In genomic region chr22:48559647-48560388, GRCh38 we compare ENCODE assay signal across 27 cellular contexts.
"Had no signal": no experiment of that assay in that cellular context is flagged by ENCODE, and none has a peak within 500 bp of the region (broad histone marks: within the 10 kb centered on the region; RNA-seq: fewer than 3 reads in every experiment).

No MANE protein-coding gene starts in this region.

- H3K9me3 ChIP-seq: ovary, psoas muscle, spleen, suprapubic skin, testis, tibial artery, transverse colon, upper lobe of left lung, vagina had no signal

- H3K27ac ChIP-seq: ovary, parathyroid adenoma, psoas muscle, skin epidermis, spleen, suprapubic skin, testis, tibial artery, transverse colon, upper lobe of left lung, vagina had no signal

- H3K4me3 ChIP-seq: ovary, psoas muscle, skin epidermis, smooth muscle cell, spleen, suprapubic skin, testis, tibial artery, transverse colon, upper lobe of left lung, vagina had no signal

- H3K4me2 ChIP-seq: smooth muscle cell had no signal

- H3K36me3 ChIP-seq: ovary, spleen, suprapubic skin, tibial artery, transverse colon, upper lobe of left lung, vagina had no signal

- H3K4me1 ChIP-seq: parathyroid adenoma, psoas muscle, spleen, suprapubic skin, testis, tibial artery, transverse colon, upper lobe of left lung, vagina had no signal

- H3K27me3 ChIP-seq: ovary, testis, transverse colon, upper lobe of left lung, vagina had no signal

- H2AFZ ChIP-seq: parathyroid adenoma had no signal

- DNase-seq: naive B cell; naive thymus-derived CD8-positive, alpha-beta T cell; nephron progenitor cell; occipital lobe; ovary; spleen; stimulated activated CD4-positive, alpha-beta T cell treated with anti-CD3 and anti-CD28 coated beads, Interleukin-12 subunit alpha, Interleukin-12 subunit beta, amount 100 ng/mL, for 4 hours; stimulated activated CD4-positive, alpha-beta T cell treated with anti-CD3 and anti-CD28 coated beads, Interleukin-1b, Interleukin-23, amount 100 ng/mL, for 48 hours; stimulated activated CD4-positive, alpha-beta T cell treated with anti-CD3 and anti-CD28 coated beads, Interleukin-4, amount 100 ng/mL, for 1 hour; stimulated activated CD4-positive, alpha-beta T cell treated with anti-CD3 and anti-CD28 coated beads, Interleukin-4, amount 100 ng/mL, for 4 hours; stimulated activated CD8-positive, alpha-beta memory T cell treated with anti-CD3 and anti-CD28 coated beads, Interleukin-4, amount 100 ng/mL, for 48 hours; stimulated activated naive CD4-positive, alpha-beta T cell; stimulated activated naive CD8-positive, alpha-beta T cell treated with anti-CD3 and anti-CD28 coated beads, Interleukin-15, amount 100 ng/mL, for 72 hours; stimulated activated naive CD8-positive, alpha-beta T cell treated with anti-CD3 and anti-CD28 coated beads, Interleukin-15, Interleukin-2, amounts not matched to agents 100 U/mL and 50 U/mL, for 24 hours; testis; tibial artery; transverse colon had no signal

- H3K9ac ChIP-seq: parathyroid adenoma had no signal

- ATAC-seq: naive thymus-derived CD8-positive, alpha-beta T cell; natural killer cell treated with Interleukin-12 subunit alpha and Interleukin-12 subunit beta and Interleukin-15 and Interleukin-18, amount 100 ng/mL, for 72 hours; psoas muscle; sciatic nerve; stimulated activated memory B cell treated with anti-CD40 and anti-IgM and Interleukin-4, amounts not matched to agents 10 μg/mL and 1 μg/mL and 100 μg/mL, for 72 hours; stimulated activated naive CD8-positive, alpha-beta T cell treated with anti-CD3 and anti-CD28 coated beads, Interleukin-15, amount 100 ng/mL, for 72 hours; stimulated activated naive CD8-positive, alpha-beta T cell treated with anti-CD3 and anti-CD28 coated beads, Interleukin-15, Interleukin-2, amounts not matched to agents 100 U/mL and 50 U/mL, for 24 hours had no signal
